1 cellular context compared by ENCODE assay signal in genomic region chr16:19899605-19899955, GRCh38.
TF ChIP-seq lines count a peak whose summit lies in the region.

No MANE protein-coding gene starts in this region.

TF ChIP-seq in SK-N-SH, 30 proteins besides CTCF, POLR2A, EP300 and RAD21 (continued from another document):
- TF ChIP-seq REST (IDR thresholded peaks at IDR 0.05; ENCODE audit: low read depth, low read length) (no peak), NFIC (IDR thresholded peaks at IDR 0.05; ENCODE audit: borderline replicate concordance) (no peak), RXRA (IDR thresholded peaks at IDR 0.05; ENCODE audit: borderline replicate concordance, low read depth) (no peak), SMC3 (IDR thresholded peaks at IDR 0.05; ENCODE audit: low read depth, low read length) (no peak), POLR2AphosphoS5 (IDR thresholded peaks at IDR 0.05; ENCODE audit: low read depth, low read length) (no peak), TEAD4 (IDR thresholded peaks at IDR 0.05; ENCODE audit: borderline replicate concordance, insufficient read depth) (no peak)
